In genomic region chr22:45831394-45831793, GRCh38 we compare ENCODE assay signal across 9 cellular contexts.
DNase-seq lines count a peak whose midpoint lies in the region; ATAC-seq and TF ChIP-seq lines count a peak whose summit lies in the region.
"Had no signal": no experiment of that assay in that cellular context is flagged by ENCODE, and none has a peak within 500 bp of the region (broad histone marks: within the 10 kb centered on the region; RNA-seq: fewer than 3 reads in every experiment).

No MANE protein-coding gene starts in this region.

- CTCF ChIA-PET in Panc1 (lab: Charles Lee), result no interaction called here

- no peak overlapping the region for H3K4me3 Mint-ChIP-seq in type B pancreatic cell

- no peak overlapping the region for H3K27ac ChIP-seq in cardiac muscle cell
- H3K27ac ChIP-seq in Panc1 (ENCODE audit: low read length), result no peak overlapping the region
- no peak overlapping the region for H3K27ac ChIP-seq in fibroblast of lung (ENCODE audit: insufficient read depth, low read length)
- H3K27ac ChIP-seq in tibial artery, result no peak overlapping the region
- H3K27ac ChIP-seq: ascending aorta had no signal

- intact Hi-C loops in left ventricle myocardium superior (cut with micrococcal nuclease) (no loop called here), Panc1 (cut with micrococcal nuclease; ENCODE audit: unreplicated experiment) (no loop called here), tibial artery (cut with DNase I; ENCODE audit: low total_unique reads) (no loop called here)

- no TSS peak for BruUV-seq in Panc1 (replicated peaks; lab: Mats Ljungman, UMichigan)

- no peaks in the 10 kb centered on the region for H3K9me3 ChIP-seq in cardiac muscle cell (ENCODE audit: low read depth)
- H3K9me3 ChIP-seq in Panc1 (ENCODE audit: control insufficient read depth, insufficient read depth, low read depth, low read length), result no peaks in the 10 kb centered on the region
- H3K9me3 ChIP-seq in fibroblast of lung (ENCODE audit: control insufficient read depth, insufficient read depth, low read depth, low read length), result no peaks in the 10 kb centered on the region
- no peaks in the 10 kb centered on the region for H3K9me3 ChIP-seq in tibial artery
- H3K9me3 ChIP-seq: ascending aorta had no signal

- H3K4me3 ChIP-seq in cardiac muscle cell, result no peak overlapping the region
- no peak overlapping the region for H3K4me3 ChIP-seq in Panc1 (ENCODE audit: low read depth in 2 of 2, low read length in 2 of 2)
- no peak overlapping the region for H3K4me3 ChIP-seq in fibroblast of lung (replicated peaks in 1 of 4; ENCODE audit: control extremely low read depth in 1 of 4, insufficient read depth in 1 of 4, low read depth in 3 of 4, low read length in 4 of 4)
- no peak overlapping the region for H3K4me3 ChIP-seq in tibial artery
- H3K4me3 ChIP-seq: ascending aorta had no signal

- POLR2A ChIA-PET in Panc1 (lab: Charles Lee), result no interaction called here

- H3K36me3 Mint-ChIP-seq in type B pancreatic cell, result peaks cover 21% of the 10 kb centered on the region

- no peak overlapping the region for H3K9ac ChIP-seq in fibroblast of lung (ENCODE audit: insufficient read depth, low read length)

- H3K27me3 ChIP-seq in cardiac muscle cell (no peaks in the 10 kb centered on the region), Panc1 (ENCODE audit: control insufficient read depth, insufficient read depth, low read length) (no peaks in the 10 kb centered on the region), fibroblast of lung (ENCODE audit: control insufficient read depth, insufficient read depth, low read length) (no peaks in the 10 kb centered on the region), tibial artery (no peaks in the 10 kb centered on the region)
- H3K27me3 ChIP-seq: ascending aorta had no signal

- H3K27me3 Mint-ChIP-seq in type B pancreatic cell, result no peaks in the 10 kb centered on the region

- H3K4me1 ChIP-seq in cardiac muscle cell (ENCODE audit: low read depth) (no peaks in the 10 kb centered on the region), Panc1 (ENCODE audit: control insufficient read depth, insufficient read depth, low read length) (no peaks in the 10 kb centered on the region), fibroblast of lung (ENCODE audit: control insufficient read depth, extremely low read depth, insufficient read depth, low read length) (peaks cover 8% of the 10 kb centered on the region), tibial artery (no peaks in the 10 kb centered on the region)
- H3K4me1 ChIP-seq: ascending aorta had no signal

- ATAC-seq in left ventricle myocardium superior, result no peak
- no peak for ATAC-seq in Panc1
- no peak for ATAC-seq in HG02678 (IDR thresholded peaks at IDR 0.05; ENCODE audit: unreplicated experiment)
- ATAC-seq in HG03565 (IDR thresholded peaks at IDR 0.05; ENCODE audit: unreplicated experiment), result no peak

- no peak overlapping the region for H3K27ac Mint-ChIP-seq in type B pancreatic cell

- TF ChIP-seq CTCF in cardiac muscle cell (IDR thresholded peaks at IDR 0.05; ENCODE audit: low read depth, low read length) (peak; percentile 60), Panc1 (IDR thresholded peaks at IDR 0.05) (peak; percentile 24; the same call in 1 of the 2 replicates), fibroblast of lung (conservative IDR thresholded peaks at IDR 0.05 in 1 of 2, IDR thresholded peaks at IDR 0.05 in 1 of 2; ENCODE audit: low read depth in 1 of 2, low read length in 2 of 2) (peak; percentile 65 to 81), type B pancreatic cell (conservative IDR thresholded peaks at IDR 0.05) (peak; percentile 15), tibial artery (IDR thresholded peaks at IDR 0.05) (no peak)

- no peaks in the 10 kb centered on the region for H3K79me2 ChIP-seq in fibroblast of lung (ENCODE audit: control insufficient read depth, insufficient read depth, low read length)

- peaks cover 10% of the 10 kb centered on the region for H3K9me3 Mint-ChIP-seq in type B pancreatic cell

- no peak overlapping the region for H3K4me2 ChIP-seq in fibroblast of lung (ENCODE audit: extremely low read depth, insufficient read depth, low read length)

- H3K4me1 Mint-ChIP-seq in type B pancreatic cell (ENCODE audit: unreplicated experiment), result no peaks in the 10 kb centered on the region

- H2AFZ ChIP-seq in fibroblast of lung (ENCODE audit: low read length), result no peak overlapping the region

- H3K36me3 ChIP-seq in cardiac muscle cell, result no peaks in the 10 kb centered on the region
- no peaks in the 10 kb centered on the region; the same call in 1 of the 2 replicates for H3K36me3 ChIP-seq in Panc1 (ENCODE audit: control insufficient read depth, insufficient read depth, low read length)
- peaks cover 5% of the 10 kb centered on the region for H3K36me3 ChIP-seq in fibroblast of lung (ENCODE audit: control insufficient read depth, insufficient read depth, low read length)
- peaks cover 0 to 20% (median 0%) of the 10 kb centered on the region in 3 donors for H3K36me3 ChIP-seq in tibial artery

- in situ Hi-C loops in Panc1 (cut with HindIII; ENCODE audit: low pct_unique_long_range_greater_than_20kb, low sequenced_read_pairs), result no loop called here

- no peaks in the 10 kb centered on the region for H4K20me1 ChIP-seq in fibroblast of lung (ENCODE audit: control insufficient read depth, extremely low read depth, insufficient read depth, low read length)

- DNase-seq in cardiac muscle cell (ENCODE audit: low read depth in 1 of 2, low spot score in 1 of 2) (peak in 1 of 2 donors; percentile 40), left ventricle myocardium superior (no peak), Panc1 (ENCODE audit: low read depth, low spot score) (peak; percentile 4), fibroblast of lung (ENCODE audit: low read depth in 2 of 2) (peak; percentile 55 to 56), type B pancreatic cell (ENCODE audit: extremely low spot score, unreplicated experiment) (no peak), tibial artery (no peak)

Comparison
In these comparisons a context has a peak if more than half of its experiments do, and no peak if none do; other contexts are left out.
1. DNase-seq: peak in Panc1 (single experiment) and fibroblast of lung (2 of 2); none in left ventricle myocardium superior (single experiment), type B pancreatic cell (single experiment) and tibial artery (0 of 2).
2. CTCF ChIP-seq: peak in cardiac muscle cell (single experiment), Panc1 (single experiment), fibroblast of lung (2 of 2) and type B pancreatic cell (single experiment); none in tibial artery (0 of 2).